7 cellular contexts compared by ENCODE assay signal in genomic region chr1:150183039-150183438, GRCh38. TPM values are rescaled to one million over a fixed set of nuclear protein-coding genes. Genes with fewer than 3 reads are reported as not detected.
A peak's percentile ranks its signal among the peaks of the same experiment; 100 is the strongest.
DNase-seq lines count a peak whose midpoint lies in the region; ATAC-seq, FAIRE-seq and TF ChIP-seq lines count a peak whose summit lies in the region.
"Not testable (repeated sequence)": the region's sequence is repeated elsewhere in the genome, so short reads cannot be mapped to it uniquely, and the experiment has no call there.

No MANE protein-coding gene starts in this region.

- not testable (repeated sequence) for ATAC-seq in K562; memory B cell (ENCODE audit: low read depth)

- H4K20me1 ChIP-seq in K562 (replicated peaks; ENCODE audit: control insufficient read depth, insufficient read depth, low read length): not testable (repeated sequence)

- TF ChIP-seq RAD21 in K562 (CRISPR knock-in tag; conservative IDR thresholded peaks at IDR 0.05 in 1 of 2, IDR thresholded peaks at IDR 0.05 in 1 of 2): not testable (repeated sequence)

- not testable (repeated sequence) for H2AFZ ChIP-seq in K562 (ENCODE audit: low read depth, low read length)

- POLR2A ChIA-PET in K562 (lab: Yijun Ruan, JAX): not testable (repeated sequence)

- H3K9me3 ChIP-seq in K562 (replicated peaks; ENCODE audit: control insufficient read depth, insufficient read depth, low read depth, low read length): not testable (repeated sequence)

- not testable (repeated sequence) for H3K27me3 ChIP-seq in HL-60 (ENCODE audit: insufficient read depth, poor library complexity, severe bottlenecking); K562 (ENCODE audit: control insufficient read depth in 2 of 2, insufficient read depth in 2 of 2, low read length in 2 of 2)

- not testable (repeated sequence) for FAIRE-seq in K562 (lab: Jason Lieb, UNC)

- 52% methylated on average over 3 of the region's 3 CpGs for WGBS in K562 (ENCODE audit: insufficient coverage, low coverage, missing lambda C conversion rate)

- not testable (repeated sequence) for H3K4me2 ChIP-seq in K562 (ENCODE audit: insufficient read depth, low read length)

- H3K4me3 ChIP-seq in HL-60 (replicated peaks; ENCODE audit: insufficient read depth, low read length); K562: not testable (repeated sequence)

- H3K27ac ChIP-seq in HL-60 (replicated peaks) (peak overlapping the region; percentile 67), cingulate gyrus (ENCODE audit: low read depth, low read length) (peak overlapping the region; percentile 69), temporal lobe (ENCODE audit: low read depth, low read length) (peak overlapping the region; percentile 36)
- H3K27ac ChIP-seq in K562 (ENCODE audit: extremely low read depth, low read depth, low read length): not testable (repeated sequence)

- H3K4me3 Mint-ChIP-seq in memory B cell: not testable (repeated sequence)

- not testable (repeated sequence) for H3K79me2 ChIP-seq in K562 (ENCODE audit: control insufficient read depth, insufficient read depth, low read length)

- H3K36me3 ChIP-seq in K562 (ENCODE audit: control insufficient read depth, insufficient read depth, low read length): not testable (repeated sequence)

- H3K9me3 Mint-ChIP-seq in memory B cell: not testable (repeated sequence)

- H3K4me1 Mint-ChIP-seq in memory B cell: not testable (repeated sequence)

- not testable (repeated sequence) for TF ChIP-seq EP300 in K562 (IDR thresholded peaks at IDR 0.05; ENCODE audit: low read length)

- peak overlapping the region; percentile 45 for H3K27ac Mint-ChIP-seq in memory B cell

- H3K9ac ChIP-seq in K562 (ENCODE audit: insufficient read depth in 1 of 2, low read depth in 2 of 2, low read length in 2 of 2): not testable (repeated sequence)

- CTCF ChIA-PET in K562 (lab: Yijun Ruan, JAX; ENCODE audit: low intra/inter-chr PET ratio): not testable (repeated sequence)

- H3K27me3 Mint-ChIP-seq in memory B cell: not testable (repeated sequence)

- BruUV-seq in K562 (replicated peaks; lab: Mats Ljungman, UMichigan): not testable (repeated sequence)

- intact Hi-C loops in K562 (cut with micrococcal nuclease): not testable (repeated sequence)

- H3K36me3 Mint-ChIP-seq in memory B cell: not testable (repeated sequence)

- in situ Hi-C loops in K562 (cut with MboI): not testable (repeated sequence)

- H3K4me1 ChIP-seq in K562 (replicated peaks in 1 of 2; ENCODE audit: control insufficient read depth in 2 of 2, insufficient read depth in 2 of 2, low read length in 2 of 2): peaks cover 4 to 12% of the 10 kb centered on the region in 2 experiments; a peak in 4 of 5 replicates

- TF ChIP-seq POLR2A in K562 (conservative IDR thresholded peaks at IDR 0.05): not testable (repeated sequence)

- DNase-seq in HL-60 (ENCODE audit: low read depth in 1 of 2, low spot score in 1 of 2); K562 (ENCODE audit: extremely low read depth in 1 of 4, low spot score in 3 of 4); memory B cell (ENCODE audit: low spot score in 2 of 2): not testable (repeated sequence)
- DNase-seq in MV-4-11 (lab: John Stamatoyannopoulos, UW) (peak; percentile 55), SKM-1 treated with dmso at 0.1 percent for 144 hours (lab: John Stamatoyannopoulos, UW; ENCODE audit: unreplicated experiment) (peak; percentile 50)

- TF ChIP-seq CTCF in HL-60 (IDR thresholded peaks at IDR 0.05; ENCODE audit: insufficient read depth, low read length); K562 (IDR thresholded peaks at IDR 0.05 in 2 of 3, conservative IDR thresholded peaks at IDR 0.05 in 1 of 3; ENCODE audit: insufficient read depth in 2 of 3, low read depth in 1 of 3, low read length in 3 of 3): not testable (repeated sequence)

- H3K9me1 ChIP-seq in K562 (ENCODE audit: control insufficient read depth, insufficient read depth, low read length): not testable (repeated sequence)

TF ChIP-seq in K562, 482 proteins besides CTCF, POLR2A, EP300 and RAD21:
- TF ChIP-seq BCOR (IDR thresholded peaks at IDR 0.05): peak; percentile 19; the same call in 1 of the 2 replicates
- TF ChIP-seq ZNF3 (CRISPR knock-in tag; IDR thresholded peaks at IDR 0.05): peak; percentile 81
- TF ChIP-seq ELF1 (tag; IDR thresholded peaks at IDR 0.05): 0 out of 2 replicates have a peak, but pooled peaks have one; percentile 28
- peak; percentile 77 for TF ChIP-seq SPI1 (IDR thresholded peaks at IDR 0.05; ENCODE audit: borderline replicate concordance, low read depth, low read length)

RNA-seq across cellular contexts. Expression of gene PLEKHO1, which starts 33.3 kb away (rescaled TPM):
- 15.4 and 19.3 TPM in 2 replicates for total RNA-seq in K562 (2011; cell fraction: chromatin; rRNA removed; ENCODE audit: low replicate concordance)
- 8.4 and 10.0 TPM in 2 replicates for total RNA-seq in K562 (2011; cell fraction: nucleolus; rRNA removed)
- total RNA-seq in K562 (2011; cell fraction: nucleoplasm; rRNA removed): 12.5 and 15.6 TPM in 2 replicates
- total RNA-seq in K562 (2014; rRNA removed) (13.3 and 16.2 TPM in 2 replicates), K562 (2014; rRNA removed; fragmentation: Illumina TruSeq; extraction: Trizol) (6.8 and 6.9 TPM in 2 replicates), K562 (2015; rRNA removed; fragmentation: Illumina TruSeq; extraction: Trizol) (8.5 and 8.6 TPM in 2 replicates), K562 (2021) (9.7 and 11.1 TPM in 2 replicates), temporal lobe (45.2 TPM)
- polyA plus RNA-seq in K562 (2011; rRNA removed) (9.6 and 11.7 TPM in 2 replicates), K562 (2014; fragmentation: Illumina TruSeq; extraction: Trizol) (9.9 and 10.3 TPM in 2 replicates), K562 (2014; fragmentation: Nextera tagmentation; extraction: Ambion mirVana) (under 1 TPM; 0.39 to 0.52 TPM), K562 (2014; rRNA removed) (10.2 and 13.3 TPM in 2 replicates)
- polyA plus RNA-seq in K562 (2011; cell fraction: cytosol; rRNA removed): 9.5 and 10.1 TPM in 2 replicates
- 15.3 and 20.6 TPM in 2 replicates for polyA plus RNA-seq in K562 (2011; cell fraction: nucleus; rRNA removed)
- 6.1 and 10.3 TPM in 2 replicates for polyA plus RNA-seq in K562 (2012)
- 5.1 and 8.4 TPM in 2 replicates for polyA minus RNA-seq in K562 (2011; rRNA and poly(A)+ RNA removed)
- polyA minus RNA-seq in K562 (2011; cell fraction: cytosol; rRNA and poly(A)+ RNA removed): 5.7 and 8.6 TPM in 2 replicates
- polyA minus RNA-seq in K562 (2011; cell fraction: nucleus; rRNA and poly(A)+ RNA removed): 3.0 and 5.4 TPM in 2 replicates

RNA-seq across cellular contexts. Expression of gene ANP32E, which starts 52.9 kb away (rescaled TPM):
- 8.8 and 23.9 TPM in 2 replicates for total RNA-seq in K562 (2011; cell fraction: chromatin; rRNA removed; ENCODE audit: low replicate concordance)
- 7.3 and 8.2 TPM in 2 replicates for total RNA-seq in K562 (2011; cell fraction: nucleolus; rRNA removed)
- 20.2 and 29.5 TPM in 2 replicates for total RNA-seq in K562 (2011; cell fraction: nucleoplasm; rRNA removed)
- total RNA-seq in K562 (2014; rRNA removed): 62.5 and 67.0 TPM in 2 replicates
- 105 and 135 TPM in 2 replicates for total RNA-seq in K562 (2014; rRNA removed; fragmentation: Illumina TruSeq; extraction: Trizol)
- total RNA-seq in K562 (2015; rRNA removed; fragmentation: Illumina TruSeq; extraction: Trizol): 89.4 and 93.3 TPM in 2 replicates
- total RNA-seq in K562 (2021): 67.8 and 92.4 TPM in 2 replicates
- polyA plus RNA-seq in K562 (2011; rRNA removed): 34.3 and 60.4 TPM in 2 replicates
- 4.0 and 15.1 TPM in 2 replicates for polyA plus RNA-seq in K562 (2011; cell fraction: cytosol; rRNA removed)
- polyA plus RNA-seq in K562 (2011; cell fraction: nucleus; rRNA removed): 6.3 and 9.6 TPM in 2 replicates
- 56.3 and 162 TPM in 2 replicates for polyA plus RNA-seq in K562 (2012)
- polyA plus RNA-seq in K562 (2014; fragmentation: Illumina TruSeq; extraction: Trizol): 110 and 124 TPM in 2 replicates
- polyA plus RNA-seq in K562 (2014; fragmentation: Nextera tagmentation; extraction: Ambion mirVana): 100 to 1,000 TPM; 133 to 197 TPM
- polyA plus RNA-seq in K562 (2014; rRNA removed): 99.8 and 104 TPM in 2 replicates
- 45.2 and 52.2 TPM in 2 replicates for polyA minus RNA-seq in K562 (2011; rRNA and poly(A)+ RNA removed)
- polyA minus RNA-seq in K562 (2011; cell fraction: cytosol; rRNA and poly(A)+ RNA removed): 22.0 and 28.1 TPM in 2 replicates
- 7.4 and 10.8 TPM in 2 replicates for polyA minus RNA-seq in K562 (2011; cell fraction: nucleus; rRNA and poly(A)+ RNA removed)
- total RNA-seq in temporal lobe: 17.0 TPM
